Comparison of ENCODE assay signal across 9 cellular contexts in genomic region chr10:111706331-111706730, GRCh38.
"Had no signal": no experiment of that assay in that cellular context is flagged by ENCODE, and none has a peak within 500 bp of the region (broad histone marks: within the 10 kb centered on the region; RNA-seq: fewer than 3 reads in every experiment).

No MANE protein-coding gene starts in this region.

- H3K4me3 ChIP-seq: HAP-1 had no signal

- H3K9ac ChIP-seq: KMS-11 had no signal

- DNase-seq: GOT3, H7, HFFc6, KBM-7 had no signal

- H3K36me3 ChIP-seq: HAP-1 had no signal

- H3K9me3 ChIP-seq: HAP-1 had no signal

- H3K27ac ChIP-seq: HL-60, KMS-11 had no signal

- ATAC-seq: HCT116, HepG2 had no signal

- H3K4me1 ChIP-seq: HAP-1 had no signal

- H3K4me2 ChIP-seq: KMS-11 had no signal
